9 cellular contexts compared by ENCODE assay signal in the genomic region with DNA sequence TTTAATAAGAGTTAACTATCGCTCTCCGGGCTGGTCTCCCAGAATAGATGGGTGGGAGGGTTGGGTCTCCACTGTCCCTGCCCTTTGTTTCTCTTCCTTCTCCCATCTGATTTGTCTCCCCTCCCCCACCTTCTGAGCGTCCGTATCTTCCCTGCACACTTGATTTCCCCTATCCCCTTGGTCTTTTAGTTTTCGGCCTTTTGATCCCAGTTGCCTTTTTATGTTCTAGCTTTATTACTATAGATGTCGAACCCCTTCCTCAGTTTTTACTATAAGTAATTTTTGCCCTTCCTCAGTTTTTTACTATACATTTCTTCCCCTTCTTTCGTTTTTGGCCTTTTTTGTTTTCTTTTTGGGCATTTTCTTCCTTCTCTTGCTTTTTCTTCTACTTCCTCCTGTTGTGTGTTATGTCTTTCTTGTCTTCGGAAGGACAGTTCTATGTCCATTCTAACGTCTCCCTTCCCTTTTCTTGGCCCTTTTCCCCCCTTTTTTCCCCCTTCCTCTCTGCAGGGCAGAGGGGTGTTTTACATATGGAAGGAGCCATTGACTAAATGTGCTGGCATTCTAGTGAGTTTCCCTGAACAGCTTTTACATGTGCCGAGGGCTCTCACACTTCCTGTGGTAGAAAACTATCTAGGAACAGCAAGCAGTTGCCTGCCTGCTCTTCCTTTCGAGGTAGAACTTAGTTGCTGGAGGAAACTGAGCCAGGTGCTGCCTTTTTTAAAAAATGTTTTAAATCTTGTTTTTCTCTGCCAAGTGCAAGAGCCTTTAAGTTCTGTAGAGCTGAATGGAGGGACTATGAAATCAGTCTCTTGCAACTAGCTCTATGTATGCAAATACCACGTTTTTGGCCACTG. TPM values are rescaled to one million over a fixed set of nuclear protein-coding genes. Genes with fewer than 3 reads are reported as not detected.
DNase-seq lines count a peak whose midpoint lies in the region; ATAC-seq and TF ChIP-seq lines count a peak whose summit lies in the region.
"Had no signal": no experiment of that assay in that cellular context is flagged by ENCODE, and none has a peak within 500 bp of the region (broad histone marks: within the 10 kb centered on the region; RNA-seq: fewer than 3 reads in every experiment).

No MANE protein-coding gene starts in this region.

- no peaks in the 10 kb centered on the region for H3K9me2 ChIP-seq in GM23248 (ENCODE audit: insufficient read depth)

- TF ChIP-seq CTCF in AG10803 (conservative IDR thresholded peaks at IDR 0.05; ENCODE audit: low read length) (no peak), lower lobe of right lung (IDR thresholded peaks at IDR 0.05) (no peak), Calu3 (IDR thresholded peaks at IDR 0.05; ENCODE audit: unreplicated experiment) (no peak)

- CTCF ChIA-PET in Calu3 (lab: Charles Lee): interaction anchor here (1.2 kb wide), 1 partner anchor 12 kb away, joined by 3 read pairs; no protein-coding TSS in a partner anchor

- intact Hi-C loops in lower lobe of right lung (cut with DNase I): no loop called here
- intact Hi-C loops in Calu3 (cut with micrococcal nuclease; ENCODE audit: unreplicated experiment): no loop called here

- no TSS peak for BruUV-seq in Calu3 (replicated peaks; lab: Mats Ljungman, UMichigan)

- H3K9me3 ChIP-seq in GM23248 (ENCODE audit: low read depth): no peaks in the 10 kb centered on the region
- no peaks in the 10 kb centered on the region for H3K9me3 ChIP-seq in lower lobe of right lung

- H3K4me3 ChIP-seq in AG10803 (ENCODE audit: low read length) (peak overlapping the region; percentile 74), GM23248 (peak overlapping the region; percentile 65), lower lobe of right lung (peak overlapping the region; percentile 69)

- peak overlapping the region; percentile 85 for H2AFZ ChIP-seq in GM23248

- peak overlapping the region; percentile 88 for H3K4me2 ChIP-seq in GM23248 (ENCODE audit: unreplicated experiment)

- H3K36me3 Mint-ChIP-seq in activated naive CD8-positive, alpha-beta T cell treated with anti-CD3 and anti-CD28 coated beads, Interleukin-2, amount 50 U/mL, for 24 hours (ENCODE audit: low read depth): no peaks in the 10 kb centered on the region
- H3K36me3 Mint-ChIP-seq in Calu3 (ENCODE audit: insufficient read depth, unreplicated experiment): no peaks in the 10 kb centered on the region

- in situ Hi-C loops in GM23248 (cut with MboI): no loop called here

- 17 to 27% methylated on average over 12 of the region's 12 CpGs for WGBS in GM23248 (ENCODE audit: low coverage in 1 of 2, low lambda C conversion rate in 2 of 2, missing lambda C conversion rate in 2 of 2), 2 experiments

- DNase-seq in AG10803 (ENCODE audit: low read depth): peak; percentile 61
- peak; percentile 67 for DNase-seq in GM23248
- no peak for DNase-seq in activated naive CD8-positive, alpha-beta T cell treated with anti-CD3 and anti-CD28 coated beads, Interleukin-2, amount 50 U/mL, for 24 hours
- DNase-seq in lower lobe of right lung: no peak
- no peak for DNase-seq in NCI-H2196 treated with DMSO at 0.1 percent for 48 hours (lab: John Stamatoyannopoulos, UW; ENCODE audit: unreplicated experiment)
- DNase-seq in Calu3: no peak
- DNase-seq in activated gamma-delta T cell (lab: John Stamatoyannopoulos, UW): no peak
- DNase-seq in SKM-1 treated with dmso at 0.1 percent for 144 hours (lab: John Stamatoyannopoulos, UW; ENCODE audit: unreplicated experiment): no peak
- DNase-seq: activated CD4-positive, CD25-positive, alpha-beta regulatory T cell treated with anti-CD3 and anti-CD28 coated beads, Interleukin-2, amount 50 U/mL, for 72 hours had no signal

- H3K27me3 ChIP-seq in GM23248 (replicated peaks; ENCODE audit: insufficient read depth): no peaks in the 10 kb centered on the region
- H3K27me3 ChIP-seq in lower lobe of right lung (ENCODE audit: low read depth): peaks cover 21% of the 10 kb centered on the region

- H3K4me1 ChIP-seq in GM23248 (ENCODE audit: insufficient read depth) (peaks cover 21% of the 10 kb centered on the region), lower lobe of right lung (peaks cover 15% of the 10 kb centered on the region)

- H3K27ac ChIP-seq in GM23248: peak overlapping the region; percentile 22
- no peak overlapping the region for H3K27ac ChIP-seq in lower lobe of right lung

- peak overlapping the region; percentile 58 for H3K9ac ChIP-seq in GM23248

- peak overlapping the region; percentile 19 for H3K4me3 Mint-ChIP-seq in activated naive CD8-positive, alpha-beta T cell treated with anti-CD3 and anti-CD28 coated beads, Interleukin-2, amount 50 U/mL, for 24 hours
- H3K4me3 Mint-ChIP-seq in Calu3 (ENCODE audit: low read depth, unreplicated experiment): no peak overlapping the region

- peaks cover 8% of the 10 kb centered on the region; the same call in 1 of the 2 replicates for H3F3A ChIP-seq in GM23248 (ENCODE audit: insufficient read depth)

- ATAC-seq in activated naive CD8-positive, alpha-beta T cell treated with anti-CD3 and anti-CD28 coated beads, Interleukin-2, amount 50 U/mL, for 24 hours: no peak
- ATAC-seq in lower lobe of right lung: no peak

- no peaks in the 10 kb centered on the region for H4K20me1 ChIP-seq in GM23248 (ENCODE audit: insufficient read depth)

- no peaks in the 10 kb centered on the region for H3K9me3 Mint-ChIP-seq in activated naive CD8-positive, alpha-beta T cell treated with anti-CD3 and anti-CD28 coated beads, Interleukin-2, amount 50 U/mL, for 24 hours
- H3K9me3 Mint-ChIP-seq in Calu3 (ENCODE audit: low read depth, unreplicated experiment): no peaks in the 10 kb centered on the region

- peaks cover 64% of the 10 kb centered on the region for H3K27me3 Mint-ChIP-seq in activated naive CD8-positive, alpha-beta T cell treated with anti-CD3 and anti-CD28 coated beads, Interleukin-2, amount 50 U/mL, for 24 hours
- H3K27me3 Mint-ChIP-seq in Calu3 (ENCODE audit: unreplicated experiment): peaks cover 28% of the 10 kb centered on the region

- no peak overlapping the region for H3K27ac Mint-ChIP-seq in activated naive CD8-positive, alpha-beta T cell treated with anti-CD3 and anti-CD28 coated beads, Interleukin-2, amount 50 U/mL, for 24 hours
- H3K27ac Mint-ChIP-seq in Calu3 (ENCODE audit: unreplicated experiment): no peak overlapping the region

- peaks cover 16% of the 10 kb centered on the region for H3K4me1 Mint-ChIP-seq in activated naive CD8-positive, alpha-beta T cell treated with anti-CD3 and anti-CD28 coated beads, Interleukin-2, amount 50 U/mL, for 24 hours
- peaks cover 7% of the 10 kb centered on the region for H3K4me1 Mint-ChIP-seq in Calu3 (ENCODE audit: low read depth, unreplicated experiment)

- peaks cover 7% of the 10 kb centered on the region; the same call in 1 of the 2 replicates for H3K79me2 ChIP-seq in GM23248 (ENCODE audit: insufficient read depth)

- H3K36me3 ChIP-seq in GM23248 (ENCODE audit: low read depth) (no peaks in the 10 kb centered on the region), lower lobe of right lung (no peaks in the 10 kb centered on the region)

RNA-seq across cellular contexts. Expression of a gene that starts 2.8 kb away (rescaled TPM):
- 1.3 and 2.1 TPM in 2 replicates for total RNA-seq in GM23248 (2014; rRNA removed; shearing (Covaris generic))
- 0.68 and 0.84 TPM in 2 replicates for polyA plus RNA-seq in GM23248 (2016; fragmentation: Nextera tagmentation; extraction: Ambion mirVana)
- 1.8 TPM for total RNA-seq in lower lobe of right lung
- 1.2 TPM in 2 replicates for total RNA-seq in Calu3 (2022)

RNA-seq across cellular contexts. Expression of a gene that starts 35.6 kb away (rescaled TPM):
- total RNA-seq in GM23248 (2014; rRNA removed; shearing (Covaris generic)): 20.8 and 24.9 TPM in 2 replicates
- 9.4 and 11.1 TPM in 2 replicates for polyA plus RNA-seq in GM23248 (2016; fragmentation: Nextera tagmentation; extraction: Ambion mirVana)
- total RNA-seq in lower lobe of right lung (29.4 TPM), Calu3 (2022) (42.1 and 44.1 TPM in 2 replicates)

Comparison
In these comparisons a context has a peak if more than half of its experiments do, and no peak if none do; other contexts are left out.
1. DNase-seq: peak in AG10803 (single experiment) and GM23248 (single experiment); none in activated naive CD8-positive, alpha-beta T cell treated with anti-CD3 and anti-CD28 coated beads, Interleukin-2, amount 50 U/mL, for 24 hours (single experiment), lower lobe of right lung (single experiment), NCI-H2196 treated with DMSO at 0.1 percent for 48 hours (single experiment), Calu3 (single experiment), activated gamma-delta T cell (single experiment) and SKM-1 treated with dmso at 0.1 percent for 144 hours (single experiment).
2. Peak in every context shown above with its lines, with median percentiles within 50 percentile points of each other: H3K4me3 ChIP-seq.